8 cellular contexts compared by ENCODE assay signal in the genomic region with DNA sequence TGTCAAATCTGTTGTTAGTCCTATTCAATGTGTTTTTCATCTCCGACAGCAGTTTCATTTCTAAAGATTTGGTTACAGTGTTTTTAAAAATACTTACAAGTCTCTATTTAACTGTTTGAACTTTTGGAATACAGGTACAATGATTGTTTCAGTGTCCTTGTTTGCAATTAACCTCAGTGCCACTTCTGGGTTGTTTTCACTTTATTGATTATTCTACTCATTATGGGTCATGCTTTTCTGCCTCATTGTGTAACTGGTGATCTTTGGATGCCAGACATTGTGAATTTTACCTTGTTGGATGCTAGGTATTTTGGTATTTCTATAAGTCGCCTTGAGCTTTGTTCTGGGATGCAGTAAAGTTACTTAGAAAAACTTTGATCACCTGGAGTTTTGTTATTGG.
"Had no signal": no experiment of that assay in that cellular context is flagged by ENCODE, and none has a peak within 500 bp of the region (broad histone marks: within the 10 kb centered on the region; RNA-seq: fewer than 3 reads in every experiment).

No MANE protein-coding gene starts in this region.

- H3K9me3 ChIP-seq: HAP-1 had no signal

- H3K4me3 Mint-ChIP-seq: HFFc6 had no signal

- H3K27ac Mint-ChIP-seq: HFFc6 had no signal

- H3K36me3 ChIP-seq: HAP-1 had no signal

- ATAC-seq: HCT116 had no signal

- H3K9ac ChIP-seq: GM23248 had no signal

- H3K27ac ChIP-seq: GM23248 had no signal

- DNase-seq: GM23248, GOT3, H7, HFFc6 had no signal

- H2AFZ ChIP-seq: GM23248 had no signal

- H3K27me3 Mint-ChIP-seq: IgD-negative memory B cell had no signal

- H3K36me3 Mint-ChIP-seq: IgD-negative memory B cell had no signal

- H3K4me3 ChIP-seq: GM23248, HAP-1 had no signal

- FAIRE-seq: HTR-8/SVneo had no signal
